In genomic region chr5:17216974-17217325, GRCh38 we compare ENCODE assay signal across 1 cellular context.
TF ChIP-seq lines count a peak whose summit lies in the region.

No MANE protein-coding gene starts in this region.

TF ChIP-seq in H1, 55 proteins besides CTCF, POLR2A, EP300 and RAD21 (continued from another document):
- TF ChIP-seq ASH2L (IDR thresholded peaks at IDR 0.05; ENCODE audit: low read length) (peak; percentile 96), CBX8 (IDR thresholded peaks at IDR 0.05; ENCODE audit: borderline replicate concordance, low read depth, low read length) (no peak), KDM1A (IDR thresholded peaks at IDR 0.05; ENCODE audit: borderline replicate concordance, low read length) (no peak), SUZ12 (IDR thresholded peaks at IDR 0.05; ENCODE audit: low read length) (0 out of 2 replicates have a peak, but pooled peaks have one; percentile 13)
TF ChIP-seq in H1: peak in this region for 6.
